20 cellular contexts compared by ENCODE assay signal in the genomic region with DNA sequence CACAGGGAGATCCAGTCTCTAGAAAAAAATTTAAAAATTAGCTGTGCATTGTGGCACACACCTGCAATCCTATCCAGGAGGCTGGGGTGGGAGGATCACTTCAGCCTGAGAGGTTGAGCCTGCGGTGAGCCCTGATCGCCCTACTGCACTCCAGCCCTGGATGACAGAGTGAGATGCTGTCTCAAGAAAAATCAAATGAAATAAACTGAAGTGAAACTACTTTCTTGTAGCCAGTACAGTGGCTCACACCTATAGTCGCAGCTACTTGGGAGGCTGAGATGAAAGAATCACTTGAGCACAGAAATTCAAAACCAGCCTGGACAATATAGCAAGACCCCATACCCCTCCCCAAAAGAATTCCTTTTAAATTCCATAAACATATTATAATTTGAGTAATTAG. TPM values are rescaled to one million over a fixed set of nuclear protein-coding genes. Genes with fewer than 3 reads are reported as not detected.
DNase-seq lines count a peak whose midpoint lies in the region; ATAC-seq, FAIRE-seq and TF ChIP-seq lines count a peak whose summit lies in the region.
"Had no signal": no experiment of that assay in that cellular context is flagged by ENCODE, and none has a peak within 500 bp of the region (broad histone marks: within the 10 kb centered on the region; RNA-seq: fewer than 3 reads in every experiment).

No MANE protein-coding gene starts in this region.

- H3K27ac ChIP-seq in endodermal cell (ENCODE audit: low read depth, low read length) (no peak overlapping the region), small intestine (ENCODE audit: low read depth in 1 of 2, low read length in 1 of 2) (no peak overlapping the region)
- H3K27ac ChIP-seq: PC-9 had no signal

- POLR2A ChIA-PET in activated CD8-positive, alpha-beta T cell treated with anti-CD3 and anti-CD28 coated beads for 36 hours (lab: Charles Lee): interaction anchor here (0.6 kb wide), 2 partner anchors 67 to 164 kb away, joined by 3 read pairs; no protein-coding TSS in a partner anchor

- H3K27me3 ChIP-seq in endodermal cell (ENCODE audit: control insufficient read depth, insufficient read depth, low read length, poor library complexity, severe bottlenecking) (no peaks in the 10 kb centered on the region), small intestine (ENCODE audit: control insufficient read depth in 2 of 2, insufficient read depth in 2 of 2, low read length in 2 of 2) (no peaks in the 10 kb centered on the region)
- H3K27me3 ChIP-seq: BLaER1 treated with 17β-estradiol and CSF1 and Interleukin-3, amounts not matched to agents 10 nM and 100 nM had no signal

- H3K9me3 ChIP-seq in endodermal cell (ENCODE audit: control insufficient read depth, low read length): no peaks in the 10 kb centered on the region
- H3K9me3 ChIP-seq in small intestine (ENCODE audit: control insufficient read depth, low read depth): no peaks in the 10 kb centered on the region
- H3K9me3 ChIP-seq: BLaER1 treated with 17β-estradiol and CSF1 and Interleukin-3, amounts not matched to agents 10 nM and 100 nM; Caco-2; HAP-1 had no signal

- DNase-seq in GM12865 (ENCODE audit: low read depth) (peak; percentile 54), endodermal cell (peak; percentile 24), small intestine (no peak), SW480 (ENCODE audit: low spot score) (no peak)
- no peak for DNase-seq in activated CD8-positive, alpha-beta T cell treated with anti-CD3 and anti-CD28 coated beads for 36 hours
- DNase-seq: Caco-2; CD4-positive, alpha-beta memory T cell; DMS 273 treated with DMSO at 0.1 percent for 48 hours; KBM-7; NCI-H1417 treated with DMSO at 0.1 percent for 48 hours; NCI-H187; NCI-H510A; PC-9; RPMI8226; SHP77 had no signal

- H3K27ac Mint-ChIP-seq in endodermal cell: no peak overlapping the region
- H3K27ac Mint-ChIP-seq in activated CD8-positive, alpha-beta T cell treated with anti-CD3 and anti-CD28 coated beads for 36 hours: no peak overlapping the region
- H3K27ac Mint-ChIP-seq: CD4-positive, alpha-beta memory T cell; GM23338 had no signal

- no peak overlapping the region for H3K9ac ChIP-seq in endodermal cell (ENCODE audit: extremely low read depth, low read length, poor library complexity, severe bottlenecking)
- H3K9ac ChIP-seq: BLaER1 treated with 17β-estradiol and CSF1 and Interleukin-3, amounts not matched to agents 10 nM and 100 nM had no signal

- H3K4me1 Mint-ChIP-seq in endodermal cell: no peaks in the 10 kb centered on the region
- H3K4me1 Mint-ChIP-seq in activated CD8-positive, alpha-beta T cell treated with anti-CD3 and anti-CD28 coated beads for 36 hours (ENCODE audit: low read depth): peaks cover 11% of the 10 kb centered on the region
- H3K4me1 Mint-ChIP-seq: GM23338 had no signal

- no peak overlapping the region for H3K4me3 ChIP-seq in GM12865 (ENCODE audit: low read depth, low read length)
- H3K4me3 ChIP-seq in endodermal cell (ENCODE audit: low read length): no peak overlapping the region
- H3K4me3 ChIP-seq in small intestine (ENCODE audit: low read depth in 1 of 2, low read length in 2 of 2): no peak overlapping the region
- H3K4me3 ChIP-seq: BLaER1 treated with 17β-estradiol and CSF1 and Interleukin-3, amounts not matched to agents 10 nM and 100 nM; GM23338; HAP-1; PC-9 had no signal

- 96 to 100% methylated on average over 3 of the region's 3 CpGs for WGBS in endodermal cell (ENCODE audit: insufficient coverage in 1 of 2, insufficient read length in 1 of 2), 2 experiments
- 97 to 98% (median 98%) methylated on average over 3 of the region's 3 CpGs for WGBS in small intestine, 3 donors

- FAIRE-seq in small intestine (lab: Jason Lieb, UNC): no peak

- peak; percentile 45 for ATAC-seq in HG03342 (IDR thresholded peaks at IDR 0.05; ENCODE audit: unreplicated experiment)
- no peak for ATAC-seq in activated CD8-positive, alpha-beta T cell treated with anti-CD3 and anti-CD28 coated beads for 36 hours
- no peak for ATAC-seq in SK-N-SH treated with all-trans-retinoic acid at 6 μM for 48 hours
- ATAC-seq: GM23338 had no signal

- no peaks in the 10 kb centered on the region for H3K9me3 Mint-ChIP-seq in endodermal cell
- H3K9me3 Mint-ChIP-seq in activated CD8-positive, alpha-beta T cell treated with anti-CD3 and anti-CD28 coated beads for 36 hours: peaks cover 2% of the 10 kb centered on the region
- H3K9me3 Mint-ChIP-seq: GM23338 had no signal

- H3K36me3 ChIP-seq in endodermal cell (ENCODE audit: control insufficient read depth, insufficient read depth, low read length) (peaks cover 55% of the 10 kb centered on the region), small intestine (ENCODE audit: control insufficient read depth in 2 of 2, insufficient read depth in 2 of 2, low read length in 2 of 2) (peaks cover 0 to 2% of the 10 kb centered on the region in 2 donors)

- H3K36me3 Mint-ChIP-seq in endodermal cell (ENCODE audit: low read depth): peaks cover 49% of the 10 kb centered on the region
- H3K36me3 Mint-ChIP-seq in activated CD8-positive, alpha-beta T cell treated with anti-CD3 and anti-CD28 coated beads for 36 hours (ENCODE audit: low read depth): peaks cover 26% of the 10 kb centered on the region

- no peak for TF ChIP-seq CTCF in GM12865 (IDR thresholded peaks at IDR 0.05; ENCODE audit: insufficient read depth, low read depth, low read length, missing control alignments)
- TF ChIP-seq CTCF in endodermal cell (conservative IDR thresholded peaks at IDR 0.05): no peak
- no peak for TF ChIP-seq CTCF in activated CD8-positive, alpha-beta T cell treated with anti-CD3 and anti-CD28 coated beads for 36 hours (IDR thresholded peaks at IDR 0.05)

- H3K4me1 ChIP-seq in endodermal cell (ENCODE audit: control insufficient read depth, insufficient read depth, low read length): no peaks in the 10 kb centered on the region
- H3K4me1 ChIP-seq in small intestine (ENCODE audit: control insufficient read depth in 2 of 2, insufficient read depth in 1 of 2, low read depth in 1 of 2, low read length in 1 of 2): no peaks in the 10 kb centered on the region
- H3K4me1 ChIP-seq: Caco-2 had no signal

- CTCF ChIA-PET in activated CD8-positive, alpha-beta T cell treated with anti-CD3 and anti-CD28 coated beads for 36 hours (lab: Charles Lee): interaction anchor here (1.2 kb wide), 1 partner anchor 18 kb away, joined by 3 read pairs; no protein-coding TSS in a partner anchor

- no peak overlapping the region for H3K4me3 Mint-ChIP-seq in endodermal cell
- no peak overlapping the region for H3K4me3 Mint-ChIP-seq in activated CD8-positive, alpha-beta T cell treated with anti-CD3 and anti-CD28 coated beads for 36 hours
- H3K4me3 Mint-ChIP-seq: CD4-positive, alpha-beta memory T cell; GM23338 had no signal

- intact Hi-C loops in activated CD8-positive, alpha-beta T cell treated with anti-CD3 and anti-CD28 coated beads for 36 hours (cut with micrococcal nuclease): no loop called here

- H3K27me3 Mint-ChIP-seq in endodermal cell (ENCODE audit: insufficient read depth): no peaks in the 10 kb centered on the region
- H3K27me3 Mint-ChIP-seq in activated CD8-positive, alpha-beta T cell treated with anti-CD3 and anti-CD28 coated beads for 36 hours: no peaks in the 10 kb centered on the region
- H3K27me3 Mint-ChIP-seq: CD4-positive, alpha-beta memory T cell had no signal

TF ChIP-seq in SK-N-SH treated with all-trans-retinoic acid at 6 μM for 48 hours, 23 proteins besides CTCF, POLR2A, EP300 and RAD21:
- no peak for TF ChIP-seq ZNF8 (CRISPR knock-in tag; IDR thresholded peaks at IDR 0.05)
- TF ChIP-seq BACH2 (CRISPR knock-in tag; IDR thresholded peaks at IDR 0.05; ENCODE audit: borderline replicate concordance): no peak
- no peak for TF ChIP-seq ZNF565 (CRISPR knock-in tag; conservative IDR thresholded peaks at IDR 0.05; ENCODE audit: low read depth)
- TF ChIP-seq ESRRG (CRISPR knock-in tag; IDR thresholded peaks at IDR 0.05): no peak
- no peak for TF ChIP-seq TCF4 (CRISPR knock-in tag; IDR thresholded peaks at IDR 0.05; ENCODE audit: borderline replicate concordance)
- no peak for TF ChIP-seq ZNF70 (CRISPR knock-in tag; IDR thresholded peaks at IDR 0.05)
- no peak for TF ChIP-seq CSRNP3 (CRISPR knock-in tag; IDR thresholded peaks at IDR 0.05)
- no peak for TF ChIP-seq GLIS3 (CRISPR knock-in tag; IDR thresholded peaks at IDR 0.05)
- TF ChIP-seq CSDC2 (CRISPR knock-in tag; IDR thresholded peaks at IDR 0.05): no peak

RNA-seq across cellular contexts. Expression of gene SMARCC1, which starts 35.4 kb away (rescaled TPM):
- total RNA-seq in endodermal cell: 100 to 1,000 TPM; 200 to 231 TPM
- polyA plus RNA-seq in endodermal cell (2013, experiment 1 of 2): 149 TPM
- 144 TPM for polyA plus RNA-seq in endodermal cell (2013, experiment 2 of 2)
- 10 to 100 TPM; 10.7 to 26.2 (median 12.7) TPM for polyA plus RNA-seq in small intestine
- total RNA-seq in activated CD8-positive, alpha-beta T cell treated with anti-CD3 and anti-CD28 coated beads for 36 hours: 100 to 1,000 TPM; 106 to 113 TPM

RNA-seq across cellular contexts. Expression of gene DHX30, which starts 56.7 kb away (rescaled TPM):
- 100 to 1,000 TPM; 104 to 113 TPM for total RNA-seq in endodermal cell
- polyA plus RNA-seq in endodermal cell (2013, experiment 1 of 2): 96.9 TPM
- 86.5 TPM for polyA plus RNA-seq in endodermal cell (2013, experiment 2 of 2)
- polyA plus RNA-seq in small intestine: 10 to 100 TPM; 27.7 to 38.9 (median 33.5) TPM
- 10 to 100 TPM; 81.5 to 84.2 TPM for total RNA-seq in activated CD8-positive, alpha-beta T cell treated with anti-CD3 and anti-CD28 coated beads for 36 hours

Comparison
In these comparisons a context has a peak if more than half of its experiments do, and no peak if none do; other contexts are left out.
1. DNase-seq: peak in GM12865 (single experiment) and endodermal cell (single experiment); none in small intestine (single experiment), activated CD8-positive, alpha-beta T cell treated with anti-CD3 and anti-CD28 coated beads for 36 hours (single experiment) and SW480 (single experiment).